Comparison of ENCODE assay signal across 1 cellular context in the genomic region with DNA sequence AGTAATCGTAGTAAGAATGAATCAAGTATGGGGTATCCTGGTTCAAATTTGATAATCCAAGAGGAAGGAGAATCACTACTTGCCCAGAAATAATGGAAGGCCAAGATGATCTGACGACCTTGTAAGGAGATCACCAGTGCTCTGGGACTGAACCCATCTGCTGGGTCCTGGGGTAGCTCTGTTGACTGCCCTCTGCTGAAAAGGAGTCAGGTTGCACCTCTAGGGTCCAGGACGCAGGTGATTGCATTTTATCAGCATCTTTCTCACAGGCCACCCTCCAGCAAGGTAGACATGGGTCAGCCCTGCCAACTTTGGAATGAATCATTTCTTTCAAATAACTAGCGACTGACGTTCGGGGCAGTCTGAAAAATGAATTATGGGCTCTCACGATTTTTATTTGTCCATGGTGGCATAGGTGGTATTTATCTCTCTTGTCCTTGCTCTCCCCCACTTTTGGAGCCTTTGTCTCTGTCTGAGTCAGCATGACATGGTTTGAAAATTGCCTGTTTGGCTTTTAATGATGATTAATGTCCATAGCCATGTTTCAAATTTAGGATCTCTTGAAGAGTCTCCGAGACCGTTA.
TF ChIP-seq lines count a peak whose summit lies in the region.

No MANE protein-coding gene starts in this region.

TF ChIP-seq in K562, 482 proteins besides CTCF, POLR2A, EP300 and RAD21 (continued from another document):
- TF ChIP-seq, protein P1, sequence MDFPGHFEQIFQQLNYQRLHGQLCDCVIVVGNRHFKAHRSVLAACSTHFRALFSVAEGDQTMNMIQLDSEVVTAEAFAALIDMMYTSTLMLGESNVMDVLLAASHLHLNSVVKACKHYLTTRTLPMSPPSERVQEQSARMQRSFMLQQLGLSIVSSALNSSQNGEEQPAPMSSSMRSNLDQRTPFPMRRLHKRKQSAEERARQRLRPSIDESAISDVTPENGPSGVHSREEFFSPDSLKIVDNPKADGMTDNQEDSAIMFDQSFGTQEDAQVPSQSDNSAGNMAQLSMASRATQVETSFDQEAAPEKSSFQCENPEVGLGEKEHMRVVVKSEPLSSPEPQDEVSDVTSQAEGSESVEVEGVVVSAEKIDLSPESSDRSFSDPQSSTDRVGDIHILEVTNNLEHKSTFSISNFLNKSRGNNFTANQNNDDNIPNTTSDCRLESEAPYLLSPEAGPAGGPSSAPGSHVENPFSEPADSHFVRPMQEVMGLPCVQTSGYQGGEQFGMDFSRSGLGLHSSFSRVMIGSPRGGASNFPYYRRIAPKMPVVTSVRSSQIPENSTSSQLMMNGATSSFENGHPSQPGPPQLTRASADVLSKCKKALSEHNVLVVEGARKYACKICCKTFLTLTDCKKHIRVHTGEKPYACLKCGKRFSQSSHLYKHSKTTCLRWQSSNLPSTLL (IDR thresholded peaks at IDR 0.05): no peak
- TF ChIP-seq, protein P2, sequence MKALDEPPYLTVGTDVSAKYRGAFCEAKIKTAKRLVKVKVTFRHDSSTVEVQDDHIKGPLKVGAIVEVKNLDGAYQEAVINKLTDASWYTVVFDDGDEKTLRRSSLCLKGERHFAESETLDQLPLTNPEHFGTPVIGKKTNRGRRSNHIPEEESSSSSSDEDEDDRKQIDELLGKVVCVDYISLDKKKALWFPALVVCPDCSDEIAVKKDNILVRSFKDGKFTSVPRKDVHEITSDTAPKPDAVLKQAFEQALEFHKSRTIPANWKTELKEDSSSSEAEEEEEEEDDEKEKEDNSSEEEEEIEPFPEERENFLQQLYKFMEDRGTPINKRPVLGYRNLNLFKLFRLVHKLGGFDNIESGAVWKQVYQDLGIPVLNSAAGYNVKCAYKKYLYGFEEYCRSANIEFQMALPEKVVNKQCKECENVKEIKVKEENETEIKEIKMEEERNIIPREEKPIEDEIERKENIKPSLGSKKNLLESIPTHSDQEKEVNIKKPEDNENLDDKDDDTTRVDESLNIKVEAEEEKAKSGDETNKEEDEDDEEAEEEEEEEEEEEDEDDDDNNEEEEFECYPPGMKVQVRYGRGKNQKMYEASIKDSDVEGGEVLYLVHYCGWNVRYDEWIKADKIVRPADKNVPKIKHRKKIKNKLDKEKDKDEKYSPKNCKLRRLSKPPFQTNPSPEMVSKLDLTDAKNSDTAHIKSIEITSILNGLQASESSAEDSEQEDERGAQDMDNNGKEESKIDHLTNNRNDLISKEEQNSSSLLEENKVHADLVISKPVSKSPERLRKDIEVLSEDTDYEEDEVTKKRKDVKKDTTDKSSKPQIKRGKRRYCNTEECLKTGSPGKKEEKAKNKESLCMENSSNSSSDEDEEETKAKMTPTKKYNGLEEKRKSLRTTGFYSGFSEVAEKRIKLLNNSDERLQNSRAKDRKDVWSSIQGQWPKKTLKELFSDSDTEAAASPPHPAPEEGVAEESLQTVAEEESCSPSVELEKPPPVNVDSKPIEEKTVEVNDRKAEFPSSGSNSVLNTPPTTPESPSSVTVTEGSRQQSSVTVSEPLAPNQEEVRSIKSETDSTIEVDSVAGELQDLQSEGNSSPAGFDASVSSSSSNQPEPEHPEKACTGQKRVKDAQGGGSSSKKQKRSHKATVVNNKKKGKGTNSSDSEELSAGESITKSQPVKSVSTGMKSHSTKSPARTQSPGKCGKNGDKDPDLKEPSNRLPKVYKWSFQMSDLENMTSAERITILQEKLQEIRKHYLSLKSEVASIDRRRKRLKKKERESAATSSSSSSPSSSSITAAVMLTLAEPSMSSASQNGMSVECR (CRISPR knock-in tag; IDR thresholded peaks at IDR 0.05): no peak
- TF ChIP-seq, protein P3, sequence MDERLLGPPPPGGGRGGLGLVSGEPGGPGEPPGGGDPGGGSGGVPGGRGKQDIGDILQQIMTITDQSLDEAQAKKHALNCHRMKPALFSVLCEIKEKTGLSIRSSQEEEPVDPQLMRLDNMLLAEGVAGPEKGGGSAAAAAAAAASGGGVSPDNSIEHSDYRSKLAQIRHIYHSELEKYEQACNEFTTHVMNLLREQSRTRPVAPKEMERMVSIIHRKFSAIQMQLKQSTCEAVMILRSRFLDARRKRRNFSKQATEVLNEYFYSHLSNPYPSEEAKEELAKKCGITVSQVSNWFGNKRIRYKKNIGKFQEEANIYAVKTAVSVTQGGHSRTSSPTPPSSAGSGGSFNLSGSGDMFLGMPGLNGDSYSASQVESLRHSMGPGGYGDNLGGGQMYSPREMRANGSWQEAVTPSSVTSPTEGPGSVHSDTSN (CRISPR knock-in tag; IDR thresholded peaks at IDR 0.05; ENCODE audit: low read depth): no peak
- TF ChIP-seq, protein P3 (tag; conservative IDR thresholded peaks at IDR 0.05; ENCODE audit: low read depth): 0 out of 2 replicates have a peak, but pooled peaks have one; percentile 38
- TF ChIP-seq POLR2G (IDR thresholded peaks at IDR 0.05; ENCODE audit: low read depth, low read length): no peak
- no peak for TF ChIP-seq ZNF212 (CRISPR knock-in tag; IDR thresholded peaks at IDR 0.05)
- peak; percentile 26; the same call in 1 of the 2 replicates for TF ChIP-seq ZNF316 (IDR thresholded peaks at IDR 0.05)
- no peak for TF ChIP-seq TAF1 (IDR thresholded peaks at IDR 0.05; ENCODE audit: control insufficient read depth, extremely low read depth, insufficient read depth, low read length, severe bottlenecking)
- TF ChIP-seq SREBF1 (IDR thresholded peaks at IDR 0.05; ENCODE audit: borderline replicate concordance, low read depth, low read length): no peak
- no peak for TF ChIP-seq ZNF76 (CRISPR knock-in tag; IDR thresholded peaks at IDR 0.05; ENCODE audit: borderline replicate concordance)
- TF ChIP-seq ZNF79 (CRISPR knock-in tag; IDR thresholded peaks at IDR 0.05; ENCODE audit: low read depth): no peak
- TF ChIP-seq, protein P4, sequence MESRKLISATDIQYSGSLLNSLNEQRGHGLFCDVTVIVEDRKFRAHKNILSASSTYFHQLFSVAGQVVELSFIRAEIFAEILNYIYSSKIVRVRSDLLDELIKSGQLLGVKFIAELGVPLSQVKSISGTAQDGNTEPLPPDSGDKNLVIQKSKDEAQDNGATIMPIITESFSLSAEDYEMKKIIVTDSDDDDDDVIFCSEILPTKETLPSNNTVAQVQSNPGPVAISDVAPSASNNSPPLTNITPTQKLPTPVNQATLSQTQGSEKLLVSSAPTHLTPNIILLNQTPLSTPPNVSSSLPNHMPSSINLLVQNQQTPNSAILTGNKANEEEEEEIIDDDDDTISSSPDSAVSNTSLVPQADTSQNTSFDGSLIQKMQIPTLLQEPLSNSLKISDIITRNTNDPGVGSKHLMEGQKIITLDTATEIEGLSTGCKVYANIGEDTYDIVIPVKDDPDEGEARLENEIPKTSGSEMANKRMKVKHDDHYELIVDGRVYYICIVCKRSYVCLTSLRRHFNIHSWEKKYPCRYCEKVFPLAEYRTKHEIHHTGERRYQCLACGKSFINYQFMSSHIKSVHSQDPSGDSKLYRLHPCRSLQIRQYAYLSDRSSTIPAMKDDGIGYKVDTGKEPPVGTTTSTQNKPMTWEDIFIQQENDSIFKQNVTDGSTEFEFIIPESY (CRISPR knock-in tag; IDR thresholded peaks at IDR 0.05): no peak
- TF ChIP-seq, protein P5, sequence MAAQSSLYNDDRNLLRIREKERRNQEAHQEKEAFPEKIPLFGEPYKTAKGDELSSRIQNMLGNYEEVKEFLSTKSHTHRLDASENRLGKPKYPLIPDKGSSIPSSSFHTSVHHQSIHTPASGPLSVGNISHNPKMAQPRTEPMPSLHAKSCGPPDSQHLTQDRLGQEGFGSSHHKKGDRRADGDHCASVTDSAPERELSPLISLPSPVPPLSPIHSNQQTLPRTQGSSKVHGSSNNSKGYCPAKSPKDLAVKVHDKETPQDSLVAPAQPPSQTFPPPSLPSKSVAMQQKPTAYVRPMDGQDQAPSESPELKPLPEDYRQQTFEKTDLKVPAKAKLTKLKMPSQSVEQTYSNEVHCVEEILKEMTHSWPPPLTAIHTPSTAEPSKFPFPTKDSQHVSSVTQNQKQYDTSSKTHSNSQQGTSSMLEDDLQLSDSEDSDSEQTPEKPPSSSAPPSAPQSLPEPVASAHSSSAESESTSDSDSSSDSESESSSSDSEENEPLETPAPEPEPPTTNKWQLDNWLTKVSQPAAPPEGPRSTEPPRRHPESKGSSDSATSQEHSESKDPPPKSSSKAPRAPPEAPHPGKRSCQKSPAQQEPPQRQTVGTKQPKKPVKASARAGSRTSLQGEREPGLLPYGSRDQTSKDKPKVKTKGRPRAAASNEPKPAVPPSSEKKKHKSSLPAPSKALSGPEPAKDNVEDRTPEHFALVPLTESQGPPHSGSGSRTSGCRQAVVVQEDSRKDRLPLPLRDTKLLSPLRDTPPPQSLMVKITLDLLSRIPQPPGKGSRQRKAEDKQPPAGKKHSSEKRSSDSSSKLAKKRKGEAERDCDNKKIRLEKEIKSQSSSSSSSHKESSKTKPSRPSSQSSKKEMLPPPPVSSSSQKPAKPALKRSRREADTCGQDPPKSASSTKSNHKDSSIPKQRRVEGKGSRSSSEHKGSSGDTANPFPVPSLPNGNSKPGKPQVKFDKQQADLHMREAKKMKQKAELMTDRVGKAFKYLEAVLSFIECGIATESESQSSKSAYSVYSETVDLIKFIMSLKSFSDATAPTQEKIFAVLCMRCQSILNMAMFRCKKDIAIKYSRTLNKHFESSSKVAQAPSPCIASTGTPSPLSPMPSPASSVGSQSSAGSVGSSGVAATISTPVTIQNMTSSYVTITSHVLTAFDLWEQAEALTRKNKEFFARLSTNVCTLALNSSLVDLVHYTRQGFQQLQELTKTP (IDR thresholded peaks at IDR 0.05; ENCODE audit: low read depth in 1 of 2, partially characterized antibody in 2 of 2): no peak
- TF ChIP-seq, protein P6, sequence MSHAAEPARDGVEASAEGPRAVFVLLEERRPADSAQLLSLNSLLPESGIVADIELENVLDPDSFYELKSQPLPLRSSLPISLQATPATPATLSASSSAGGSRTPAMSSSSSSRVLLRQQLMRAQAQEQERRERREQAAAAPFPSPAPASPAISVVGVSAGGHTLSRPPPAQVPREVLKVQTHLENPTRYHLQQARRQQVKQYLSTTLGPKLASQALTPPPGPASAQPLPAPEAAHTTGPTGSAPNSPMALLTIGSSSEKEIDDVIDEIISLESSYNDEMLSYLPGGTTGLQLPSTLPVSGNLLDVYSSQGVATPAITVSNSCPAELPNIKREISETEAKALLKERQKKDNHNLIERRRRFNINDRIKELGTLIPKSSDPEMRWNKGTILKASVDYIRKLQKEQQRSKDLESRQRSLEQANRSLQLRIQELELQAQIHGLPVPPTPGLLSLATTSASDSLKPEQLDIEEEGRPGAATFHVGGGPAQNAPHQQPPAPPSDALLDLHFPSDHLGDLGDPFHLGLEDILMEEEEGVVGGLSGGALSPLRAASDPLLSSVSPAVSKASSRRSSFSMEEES (CRISPR knock-in tag; IDR thresholded peaks at IDR 0.05): no peak
- no peak for TF ChIP-seq GABPA (tag; conservative IDR thresholded peaks at IDR 0.05; ENCODE audit: low read depth)
- TF ChIP-seq ZNF707 (CRISPR knock-in tag; conservative IDR thresholded peaks at IDR 0.05): no peak
- TF ChIP-seq ZNF77 (CRISPR knock-in tag; IDR thresholded peaks at IDR 0.05): no peak
- TF ChIP-seq MEF2A (IDR thresholded peaks at IDR 0.05; ENCODE audit: control insufficient read depth, low read depth, low read length): no peak
- no peak for TF ChIP-seq KDM5B (IDR thresholded peaks at IDR 0.05; ENCODE audit: insufficient replicate concordance, low read depth, low read length)
- TF ChIP-seq PRPF4 (IDR thresholded peaks at IDR 0.05; ENCODE audit: insufficient read depth, low read depth, low read length, poor library complexity, severe bottlenecking): no peak
- no peak for TF ChIP-seq BCOR (IDR thresholded peaks at IDR 0.05)
- TF ChIP-seq, protein P7, sequence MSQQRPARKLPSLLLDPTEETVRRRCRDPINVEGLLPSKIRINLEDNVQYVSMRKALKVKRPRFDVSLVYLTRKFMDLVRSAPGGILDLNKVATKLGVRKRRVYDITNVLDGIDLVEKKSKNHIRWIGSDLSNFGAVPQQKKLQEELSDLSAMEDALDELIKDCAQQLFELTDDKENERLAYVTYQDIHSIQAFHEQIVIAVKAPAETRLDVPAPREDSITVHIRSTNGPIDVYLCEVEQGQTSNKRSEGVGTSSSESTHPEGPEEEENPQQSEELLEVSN (IDR thresholded peaks at IDR 0.05; ENCODE audit: borderline replicate concordance in 1 of 2, extremely low read depth in 1 of 2, insufficient read depth in 1 of 2, insufficient read length in 1 of 2, low read depth in 1 of 2, low read length in 1 of 2, poor library complexity in 1 of 2, severe bottlenecking in 1 of 2): no peak
- TF ChIP-seq, protein P8, sequence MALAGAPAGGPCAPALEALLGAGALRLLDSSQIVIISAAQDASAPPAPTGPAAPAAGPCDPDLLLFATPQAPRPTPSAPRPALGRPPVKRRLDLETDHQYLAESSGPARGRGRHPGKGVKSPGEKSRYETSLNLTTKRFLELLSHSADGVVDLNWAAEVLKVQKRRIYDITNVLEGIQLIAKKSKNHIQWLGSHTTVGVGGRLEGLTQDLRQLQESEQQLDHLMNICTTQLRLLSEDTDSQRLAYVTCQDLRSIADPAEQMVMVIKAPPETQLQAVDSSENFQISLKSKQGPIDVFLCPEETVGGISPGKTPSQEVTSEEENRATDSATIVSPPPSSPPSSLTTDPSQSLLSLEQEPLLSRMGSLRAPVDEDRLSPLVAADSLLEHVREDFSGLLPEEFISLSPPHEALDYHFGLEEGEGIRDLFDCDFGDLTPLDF (CRISPR knock-in tag; IDR thresholded peaks at IDR 0.05): no peak
- 0 out of 2 replicates have a peak, but pooled peaks have one; percentile 16 for TF ChIP-seq FOSL1 (tag; conservative IDR thresholded peaks at IDR 0.05)
- TF ChIP-seq SMC3 (conservative IDR thresholded peaks at IDR 0.05; ENCODE audit: insufficient read depth, low read depth, low read length): no peak
